Comparison of ENCODE assay signal across 10 cellular contexts in genomic region chr1:243288062-243288461, GRCh38. TPM values are rescaled to one million over a fixed set of nuclear protein-coding genes. Genes with fewer than 3 reads are reported as not detected.
DNase-seq lines count a peak whose midpoint lies in the region; ATAC-seq, FAIRE-seq and TF ChIP-seq lines count a peak whose summit lies in the region.
"Had no signal": no experiment of that assay in that cellular context is flagged by ENCODE, and none has a peak within 500 bp of the region (broad histone marks: within the 10 kb centered on the region; RNA-seq: fewer than 3 reads in every experiment).

No MANE protein-coding gene starts in this region.

- intact Hi-C loops in MCF 10A (cut with micrococcal nuclease): no loop called here
- intact Hi-C loops in breast epithelium (cut with DNase I; ENCODE audit: low total_unique reads): loop anchor here (5.0 kb wide), 1 partner anchor 794 kb away; no protein-coding TSS in a partner anchor
- intact Hi-C loops in activated B cell treated with CpG ODN at 0.5 μM for 24 hours (cut with micrococcal nuclease): loop anchor here (10.0 kb wide), 1 partner anchor 1753 kb away; the partner anchor contains the start of gene KMO

- no peaks in the 10 kb centered on the region for H3K9me2 ChIP-seq in hepatocyte (replicated peaks; ENCODE audit: insufficient read depth)

- H3K9me1 ChIP-seq in keratinocyte (ENCODE audit: control insufficient read depth, extremely low read depth, insufficient read depth, low read length): no peaks in the 10 kb centered on the region

- H3K36me3 Mint-ChIP-seq in MCF 10A (ENCODE audit: insufficient read depth, unreplicated experiment) (peaks cover 81% of the 10 kb centered on the region), activated B cell treated with CpG ODN at 0.5 μM for 24 hours (ENCODE audit: low read depth) (peaks cover 57% of the 10 kb centered on the region)

- H3K9ac ChIP-seq in keratinocyte (ENCODE audit: control insufficient read depth, extremely low read depth, insufficient read depth, low read length): peak overlapping the region; percentile 29

- H3K4me1 ChIP-seq in breast epithelium: no peaks in the 10 kb centered on the region
- H3K4me1 ChIP-seq in keratinocyte (ENCODE audit: control insufficient read depth, extremely low read depth, insufficient read depth, low read length): peaks cover 20% of the 10 kb centered on the region
- peaks cover 6 to 35% of the 10 kb centered on the region in 2 donors for H3K4me1 ChIP-seq in thoracic aorta (ENCODE audit: control insufficient read depth in 1 of 2, low read depth in 2 of 2)
- no peaks in the 10 kb centered on the region for H3K4me1 ChIP-seq in hepatocyte (ENCODE audit: insufficient read depth)
- H3K4me1 ChIP-seq: BE2C had no signal

- no peaks in the 10 kb centered on the region for H3K27me3 ChIP-seq in breast epithelium
- H3K27me3 ChIP-seq in keratinocyte (ENCODE audit: control insufficient read depth, extremely low read depth, insufficient read depth, low read length): no peaks in the 10 kb centered on the region
- no peaks in the 10 kb centered on the region for H3K27me3 ChIP-seq in thoracic aorta (replicated peaks; ENCODE audit: insufficient read depth)
- no peaks in the 10 kb centered on the region for H3K27me3 ChIP-seq in hepatocyte
- H3K27me3 ChIP-seq: BE2C had no signal

- dilution Hi-C loops in keratinocyte (cut with MboI; ENCODE audit: extremely low pct_ligation_motif_present, low sequenced_read_pairs): no loop called here

- H3K27me3 Mint-ChIP-seq in MCF 10A (ENCODE audit: insufficient read depth, unreplicated experiment) (no peaks in the 10 kb centered on the region), activated B cell treated with CpG ODN at 0.5 μM for 24 hours (no peaks in the 10 kb centered on the region)

- POLR2A ChIA-PET in MCF 10A (lab: Yijun Ruan, JAX): interaction anchor here (0.6 to 6.0 kb wide), 6 partner anchors 11 to 38 kb away, joined by 3 to 84 read pairs (median 5); partner anchors contain the start of genes CEP170 and SDCCAG8
- POLR2A ChIA-PET in activated B cell treated with CpG ODN at 0.5 μM for 24 hours (lab: Charles Lee): interaction anchor here (1.1 to 4.8 kb wide), 3 partner anchors 21 to 33 kb away, joined by 3 to 66 read pairs (median 29); partner anchors contain the start of genes CEP170 and SDCCAG8

- peak overlapping the region; percentile 35 for H3K4me2 ChIP-seq in keratinocyte (ENCODE audit: control insufficient read depth, extremely low read depth, insufficient read depth, low read depth, low read length)
- no peak overlapping the region for H3K4me2 ChIP-seq in hepatocyte

- H3K27ac ChIP-seq in breast epithelium (no peak overlapping the region), keratinocyte (ENCODE audit: control insufficient read depth, insufficient read depth, low read length) (peak overlapping the region; percentile 84), thoracic aorta (peak overlapping the region; percentile 15 to 57), hepatocyte (no peak overlapping the region)

- no peaks in the 10 kb centered on the region for H3K9me3 ChIP-seq in breast epithelium
- no peaks in the 10 kb centered on the region for H3K9me3 ChIP-seq in keratinocyte (ENCODE audit: control insufficient read depth, low read depth, low read length)
- H3K9me3 ChIP-seq in thoracic aorta: no peaks in the 10 kb centered on the region
- H3K9me3 ChIP-seq in hepatocyte (ENCODE audit: low read depth): no peaks in the 10 kb centered on the region
- H3K9me3 ChIP-seq: BE2C had no signal

- H2AFZ ChIP-seq in keratinocyte (ENCODE audit: control insufficient read depth, low read length): no peak overlapping the region
- H2AFZ ChIP-seq in hepatocyte: no peak overlapping the region

- H3K27ac Mint-ChIP-seq in MCF 10A (ENCODE audit: low read depth, unreplicated experiment): peak overlapping the region; percentile 29
- peak overlapping the region; percentile 89 for H3K27ac Mint-ChIP-seq in activated B cell treated with CpG ODN at 0.5 μM for 24 hours

- DNase-seq in MCF 10A (ENCODE audit: unreplicated experiment): no peak
- no peak for DNase-seq in breast epithelium (ENCODE audit: low spot score in 2 of 2)
- DNase-seq in activated B cell treated with CpG ODN at 0.5 μM for 24 hours: no peak
- no peak for DNase-seq in keratinocyte (ENCODE audit: low read depth, low spot score)
- DNase-seq in thoracic aorta (ENCODE audit: low spot score): no peak
- no peak for DNase-seq in activated CD4-positive, CD25-positive, alpha-beta regulatory T cell treated with anti-CD3 and anti-CD28 coated beads, Interleukin-2, amount 50 U/mL, for 72 hours
- no peak for DNase-seq in hepatocyte (ENCODE audit: low spot score)
- DNase-seq: BE2C, NCI-H748 treated with DMSO at 0.1 percent for 48 hours had no signal

- H3K9me3 Mint-ChIP-seq in MCF 10A (ENCODE audit: unreplicated experiment) (no peaks in the 10 kb centered on the region), activated B cell treated with CpG ODN at 0.5 μM for 24 hours (peaks cover 6% of the 10 kb centered on the region)

- TF ChIP-seq POLR2A in breast epithelium (IDR thresholded peaks at IDR 0.05): no peak

- ATAC-seq in activated B cell treated with CpG ODN at 0.5 μM for 24 hours (ENCODE audit: low read depth): peak; percentile 46
- ATAC-seq in thoracic aorta (ENCODE audit: insufficient number of reproducible peaks, low FRiP score, low read depth): no peak
- no peak for ATAC-seq in GM19455 (IDR thresholded peaks at IDR 0.05; ENCODE audit: unreplicated experiment)

- no peaks in the 10 kb centered on the region for H4K20me1 ChIP-seq in keratinocyte (ENCODE audit: control insufficient read depth, extremely low read depth, insufficient read depth, low read length)
- no peaks in the 10 kb centered on the region for H4K20me1 ChIP-seq in hepatocyte (ENCODE audit: insufficient read depth, poor library complexity, severe bottlenecking)

- 93% methylated on average over 6 of the region's 6 CpGs for WGBS in hepatocyte (ENCODE audit: low lambda C conversion rate, missing lambda C conversion rate)

- H3K4me1 Mint-ChIP-seq in MCF 10A (ENCODE audit: insufficient read depth, unreplicated experiment) (peaks cover 10% of the 10 kb centered on the region), activated B cell treated with CpG ODN at 0.5 μM for 24 hours (peaks cover 58% of the 10 kb centered on the region)

- CTCF ChIA-PET in MCF 10A (lab: Yijun Ruan, JAX): interaction anchor here (0.6 to 1.0 kb wide), 2 partner anchors 9 to 54 kb away, joined by 3 read pairs; no protein-coding TSS in a partner anchor
- CTCF ChIA-PET in activated B cell treated with CpG ODN at 0.5 μM for 24 hours (lab: Charles Lee): interaction anchor here (0.7 to 1.3 kb wide), 2 partner anchors 25 to 34 kb away, joined by 3 to 4 read pairs; no protein-coding TSS in a partner anchor

- no peak for FAIRE-seq in keratinocyte (lab: Jason Lieb, UNC)

- no peaks in the 10 kb centered on the region for H3K36me3 ChIP-seq in breast epithelium
- H3K36me3 ChIP-seq in keratinocyte (ENCODE audit: control insufficient read depth in 2 of 2, extremely low read depth in 1 of 2, insufficient read depth in 2 of 2, low read length in 2 of 2): peaks cover 0 to 3% of the 10 kb centered on the region in 2 experiments
- H3K36me3 ChIP-seq in thoracic aorta: peaks cover 6% of the 10 kb centered on the region
- H3K36me3 ChIP-seq in hepatocyte (replicated peaks; ENCODE audit: insufficient read depth, low read depth): no peaks in the 10 kb centered on the region

- no peak for TF ChIP-seq CTCF in MCF 10A (IDR thresholded peaks at IDR 0.05; ENCODE audit: unreplicated experiment)
- no peak for TF ChIP-seq CTCF in breast epithelium (IDR thresholded peaks at IDR 0.05)
- no peak for TF ChIP-seq CTCF in activated B cell treated with CpG ODN at 0.5 μM for 24 hours (IDR thresholded peaks at IDR 0.05)
- no peak for TF ChIP-seq CTCF in keratinocyte (optimal IDR thresholded peaks at IDR 0.05 in 1 of 3, IDR thresholded peaks at IDR 0.05 in 1 of 3, conservative IDR thresholded peaks at IDR 0.05 in 1 of 3; ENCODE audit: extremely low read depth in 1 of 3, insufficient read depth in 2 of 3, low read length in 3 of 3)
- TF ChIP-seq CTCF in thoracic aorta (IDR thresholded peaks at IDR 0.05): no peak
- no peak for TF ChIP-seq CTCF in hepatocyte (IDR thresholded peaks at IDR 0.05; ENCODE audit: poor library complexity)

- H3K79me2 ChIP-seq in keratinocyte (ENCODE audit: control insufficient read depth, insufficient read depth, low read length) (peaks cover 9% of the 10 kb centered on the region), hepatocyte (no peaks in the 10 kb centered on the region)

- BruUV-seq in MCF 10A (replicated peaks; lab: Mats Ljungman, UMichigan): TSS peak; percentile 41

- H3K4me3 ChIP-seq in breast epithelium: no peak overlapping the region
- H3K4me3 ChIP-seq in keratinocyte (ENCODE audit: control insufficient read depth in 2 of 3, extremely low read depth in 1 of 3, insufficient read depth in 2 of 3, low read depth in 1 of 3, low read length in 3 of 3): no peak overlapping the region
- no peak overlapping the region for H3K4me3 ChIP-seq in thoracic aorta
- no peak overlapping the region for H3K4me3 ChIP-seq in hepatocyte

- no peak overlapping the region for H3K4me3 Mint-ChIP-seq in MCF 10A (ENCODE audit: unreplicated experiment)
- H3K4me3 Mint-ChIP-seq in activated B cell treated with CpG ODN at 0.5 μM for 24 hours: peak overlapping the region; percentile 53

RNA-seq across cellular contexts. Expression of gene SDCCAG8, which starts 32.2 kb away (rescaled TPM):
- total RNA-seq in MCF 10A (2022): 81.1 and 128 TPM in 2 replicates
- total RNA-seq in breast epithelium: 10 to 100 TPM; 48.6 to 73.0 (median 62.3) TPM
- 33.4 and 41.2 TPM in 2 replicates for total RNA-seq in activated B cell treated with CpG ODN at 0.5 μM for 24 hours
- polyA plus RNA-seq in keratinocyte: 49.3 to 67.8 TPM (median 61.6 TPM) in 3 replicates
- 54.2 TPM for polyA plus RNA-seq in keratinocyte (2011; ENCODE audit: low read depth)
- polyA plus RNA-seq in keratinocyte (2011; cell fraction: cytosol; rRNA removed): 58.2 and 59.8 TPM in 2 replicates
- 49.4 and 57.7 TPM in 2 replicates for polyA plus RNA-seq in keratinocyte (2011; cell fraction: nucleus; rRNA removed)
- polyA plus RNA-seq in keratinocyte (2012; ENCODE audit: low replicate concordance): 30.3 and 46.8 TPM in 2 replicates
- 15.0 to 60.4 TPM (median 41.3 TPM) in 3 replicates for polyA minus RNA-seq in keratinocyte
- polyA minus RNA-seq in keratinocyte (2011; cell fraction: cytosol; rRNA and poly(A)+ RNA removed): 27.2 TPM
- polyA minus RNA-seq in keratinocyte (2011; cell fraction: nucleus; rRNA and poly(A)+ RNA removed): 24.2 and 55.2 TPM in 2 replicates
- total RNA-seq in thoracic aorta: 10 to 100 TPM; 23.2 to 91.0 TPM
- 28.3 and 30.1 TPM in 2 replicates for total RNA-seq in hepatocyte
- 38.9 and 39.3 TPM in 2 replicates for polyA plus RNA-seq in hepatocyte

RNA-seq across cellular contexts. Expression of gene CEP170, which starts 33.0 kb away (rescaled TPM):
- total RNA-seq in MCF 10A (2022) (148 and 182 TPM in 2 replicates), breast epithelium (10 to 100 TPM; 37.4 to 54.2 (median 47.4) TPM), activated B cell treated with CpG ODN at 0.5 μM for 24 hours (74.3 and 91.9 TPM in 2 replicates), thoracic aorta (10 to 100 TPM; 59.8 to 74.3 TPM), hepatocyte (31.4 and 37.3 TPM in 2 replicates)
- polyA plus RNA-seq in keratinocyte (30.6 to 40.5 TPM (median 36.5 TPM) in 3 replicates), hepatocyte (22.9 and 25.9 TPM in 2 replicates)
- polyA plus RNA-seq in keratinocyte (2011; ENCODE audit: low read depth): 22.1 TPM
- polyA plus RNA-seq in keratinocyte (2011; cell fraction: cytosol; rRNA removed): 16.1 and 25.7 TPM in 2 replicates
- polyA plus RNA-seq in keratinocyte (2011; cell fraction: nucleus; rRNA removed): 59.3 and 61.2 TPM in 2 replicates
- polyA plus RNA-seq in keratinocyte (2012; ENCODE audit: low replicate concordance): 8.9 and 29.2 TPM in 2 replicates
- 26.7 to 59.4 TPM (median 32.0 TPM) in 3 replicates for polyA minus RNA-seq in keratinocyte
- 41.6 TPM for polyA minus RNA-seq in keratinocyte (2011; cell fraction: cytosol; rRNA and poly(A)+ RNA removed)
- polyA minus RNA-seq in keratinocyte (2011; cell fraction: nucleus; rRNA and poly(A)+ RNA removed): 69.0 and 109 TPM in 2 replicates

Comparison
In these comparisons a context has a peak if more than half of its experiments do, and no peak if none do; other contexts are left out.
1. H3K27ac ChIP-seq: peak in keratinocyte (single experiment) and thoracic aorta (2 of 2); none in breast epithelium (0 of 2) and hepatocyte (single experiment).